1 cellular context compared by ENCODE assay signal in genomic region chr5:143182901-143183820, GRCh38.
TF ChIP-seq lines count a peak whose summit lies in the region.

No MANE protein-coding gene starts in this region.

TF ChIP-seq in HepG2, 621 proteins besides CTCF, POLR2A, EP300 and RAD21 (continued from another document):
- peak; percentile 47; the same call in 1 of the 2 replicates for TF ChIP-seq ZGPAT (CRISPR knock-in tag; IDR thresholded peaks at IDR 0.05)
- TF ChIP-seq PITX1 (CRISPR knock-in tag; IDR thresholded peaks at IDR 0.05) = peak; percentile 80
- TF ChIP-seq NFIC (IDR thresholded peaks at IDR 0.05; ENCODE audit: low read length) = peak; percentile 88
- TF ChIP-seq ZNF460 (CRISPR knock-in tag; IDR thresholded peaks at IDR 0.05; ENCODE audit: borderline replicate concordance) = no peak
- peak; percentile 70; the same call in 1 of the 2 replicates for TF ChIP-seq BCL6 (CRISPR knock-in tag; IDR thresholded peaks at IDR 0.05)
- TF ChIP-seq ZNF20 (CRISPR knock-in tag; IDR thresholded peaks at IDR 0.05) = no peak
- no peak for TF ChIP-seq ZBTB40 (IDR thresholded peaks at IDR 0.05)
- TF ChIP-seq ZBTB40 (CRISPR knock-in tag; IDR thresholded peaks at IDR 0.05) = peak; percentile 49; the same call in 1 of the 2 replicates
- peak; percentile 50; the same call in 1 of the 2 replicates for TF ChIP-seq ZNF510 (CRISPR knock-in tag; IDR thresholded peaks at IDR 0.05; ENCODE audit: low read depth)
- peak; percentile 35; the same call in 1 of the 2 replicates for TF ChIP-seq NCOR1 (IDR thresholded peaks at IDR 0.05; ENCODE audit: borderline replicate concordance, low read length)
- TF ChIP-seq ZNF414 (CRISPR knock-in tag; IDR thresholded peaks at IDR 0.05) = no peak
- 0 out of 2 replicates have a peak, but pooled peaks have one; percentile 13 for TF ChIP-seq KDM1A (CRISPR knock-in tag; IDR thresholded peaks at IDR 0.05)
- TF ChIP-seq HNF1B (CRISPR knock-in tag; IDR thresholded peaks at IDR 0.05) = 0 out of 2 replicates have a peak, but pooled peaks have one; percentile 19
- no peak for TF ChIP-seq POLR2AphosphoS5 (IDR thresholded peaks at IDR 0.05; ENCODE audit: low read depth, low read length)
- 0 out of 2 replicates have a peak, but pooled peaks have one; percentile 16 for TF ChIP-seq ZNF337 (CRISPR knock-in tag; IDR thresholded peaks at IDR 0.05; ENCODE audit: borderline replicate concordance, low read depth)
- 0 out of 2 replicates have a peak, but pooled peaks have one; percentile 35 for TF ChIP-seq ZNF430 (CRISPR knock-in tag; IDR thresholded peaks at IDR 0.05)
- TF ChIP-seq FOXP1 (IDR thresholded peaks at IDR 0.05) = no peak
- peak; percentile 25; the same call in 1 of the 2 replicates for TF ChIP-seq FOXP1 (CRISPR knock-in tag; IDR thresholded peaks at IDR 0.05)
- peak; percentile 68; the same call in 1 of the 2 replicates for TF ChIP-seq CHD4 (IDR thresholded peaks at IDR 0.05; ENCODE audit: borderline replicate concordance, low read length)
- peak; percentile 50 for TF ChIP-seq ZNF687 (CRISPR knock-in tag; IDR thresholded peaks at IDR 0.05)
- TF ChIP-seq ZNF362 (CRISPR knock-in tag; IDR thresholded peaks at IDR 0.05; ENCODE audit: borderline replicate concordance) = peak; percentile 89; the same call in 1 of the 2 replicates
